Comparison of ENCODE assay signal across 8 cellular contexts in the genomic region with DNA sequence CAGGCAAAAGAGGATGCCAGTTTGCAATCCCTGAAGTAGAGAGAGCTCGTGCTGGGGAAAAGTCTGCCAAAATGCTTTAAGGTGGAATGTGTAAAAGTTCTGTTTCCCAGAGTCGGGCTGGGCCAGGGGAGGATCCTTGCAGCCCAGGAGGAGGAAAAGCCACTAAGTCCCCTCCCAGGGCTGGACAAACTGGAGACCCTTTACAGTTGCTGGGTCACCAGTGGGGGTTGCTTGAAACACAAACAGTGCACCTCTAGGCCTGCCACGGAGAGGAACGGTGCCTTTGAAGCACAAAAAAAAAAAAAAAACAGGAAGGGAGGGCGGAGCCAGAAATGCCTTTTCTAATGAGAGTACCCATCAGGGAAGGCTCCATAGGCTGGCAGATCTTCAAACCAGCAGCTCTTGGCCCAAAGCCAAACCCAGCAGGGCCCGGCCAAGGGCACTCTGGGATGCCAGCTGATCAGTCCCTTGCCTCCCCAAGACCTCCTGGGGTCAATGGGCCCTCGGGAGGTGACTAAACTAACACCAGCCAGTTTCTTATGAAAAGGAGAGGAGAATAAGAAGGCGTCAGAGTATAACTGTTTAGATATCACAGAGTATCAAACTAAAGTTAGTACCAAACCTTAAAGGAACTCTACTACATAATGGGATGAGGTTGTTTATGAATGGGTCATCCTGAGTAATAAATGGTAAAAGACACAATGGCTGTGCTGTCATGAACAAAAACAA. TPM values are rescaled to one million over a fixed set of nuclear protein-coding genes. Genes with fewer than 3 reads are reported as not detected.
DNase-seq lines count a peak whose midpoint lies in the region; ATAC-seq, FAIRE-seq and TF ChIP-seq lines count a peak whose summit lies in the region.

No MANE protein-coding gene starts in this region.

- ATAC-seq in GM18858 (IDR thresholded peaks at IDR 0.05; ENCODE audit: unreplicated experiment): no peak

- peak; percentile 88 for FAIRE-seq in islet of Langerhans (lab: Jason Lieb, UNC)

- peaks cover 4% of the 10 kb centered on the region; the same call in 1 of the 2 replicates for H3K79me2 ChIP-seq in SU-DHL-6 (ENCODE audit: insufficient read depth, low read length)

- H2AFZ ChIP-seq in SU-DHL-6 (ENCODE audit: low read depth, low read length, severe bottlenecking): peak overlapping the region; percentile 34

- no peaks in the 10 kb centered on the region for H4K20me1 ChIP-seq in SU-DHL-6 (ENCODE audit: low read depth, low read length)

- H3K4me3 ChIP-seq in NB4 (ENCODE audit: low read depth, low read length) (peak overlapping the region; percentile 73), SU-DHL-6 (ENCODE audit: insufficient read depth, low read length, poor library complexity, severe bottlenecking) (peak overlapping the region; percentile 69), skeletal muscle tissue (ENCODE audit: low read length in 3 of 3) (peak overlapping the region; percentile 72 to 90 (median 89))

- no peaks in the 10 kb centered on the region for H3K9me3 ChIP-seq in SU-DHL-6 (ENCODE audit: insufficient read depth, low read length)
- H3K9me3 ChIP-seq in skeletal muscle tissue (ENCODE audit: control insufficient read depth in 3 of 3, low read length in 3 of 3): no peaks in the 10 kb centered on the region

- peaks cover 21% of the 10 kb centered on the region for H3F3A ChIP-seq in SU-DHL-6 (ENCODE audit: insufficient read depth)

- TF ChIP-seq POLR2A in NB4 (IDR thresholded peaks at IDR 0.05; ENCODE audit: extremely low read depth, insufficient read length): peak; percentile 40

- peaks cover 32 to 49% (median 46%) of the 10 kb centered on the region in 3 donors for H3K4me1 ChIP-seq in skeletal muscle tissue (ENCODE audit: control insufficient read depth in 3 of 3, insufficient read depth in 3 of 3, low read length in 3 of 3)

- H3K4me2 ChIP-seq in SU-DHL-6 (ENCODE audit: low read depth, low read length, poor library complexity, severe bottlenecking): peak overlapping the region; percentile 85

- no peaks in the 10 kb centered on the region for H3K27me3 ChIP-seq in SU-DHL-6 (ENCODE audit: low read length)
- no peaks in the 10 kb centered on the region for H3K27me3 ChIP-seq in skeletal muscle tissue (ENCODE audit: control insufficient read depth in 3 of 3, insufficient read depth in 3 of 3, low read length in 3 of 3)

- H3K27ac ChIP-seq in SU-DHL-6 (ENCODE audit: low read depth, low read length) (peak overlapping the region; percentile 94), caudate nucleus (ENCODE audit: low read depth, low read length) (peak overlapping the region; percentile 72), skeletal muscle tissue (ENCODE audit: low read depth, low read length) (peak overlapping the region; percentile 99)

- peak; percentile 85 for DNase-seq in activated effector memory CD4-positive, alpha-beta T cell treated with anti-CD3 and anti-CD28 coated beads, Interleukin-2, amount 50 U/mL, for 16 hours
- no peak for DNase-seq in activated effector memory CD4-positive, alpha-beta T cell treated with Interleukin-2 at 50 U/mL for 16 hours
- peak; percentile 97 for DNase-seq in NB4 (ENCODE audit: low read depth)
- peak in 51 of 61 donors; percentile 13 to 76 (median 46) for DNase-seq in caudate nucleus (lab: John Stamatoyannopoulos, UW)

- no peaks in the 10 kb centered on the region for H3K36me3 ChIP-seq in SU-DHL-6 (ENCODE audit: low read length)
- H3K36me3 ChIP-seq in skeletal muscle tissue (ENCODE audit: control insufficient read depth in 3 of 3, insufficient read depth in 3 of 3, low read length in 3 of 3): no peaks in the 10 kb centered on the region

- H3K9ac ChIP-seq in SU-DHL-6 (ENCODE audit: low read length): peak overlapping the region; percentile 81
- peak overlapping the region; percentile 84 to 97 (median 84) for H3K9ac ChIP-seq in skeletal muscle tissue (ENCODE audit: low read depth in 1 of 3, low read length in 3 of 3)

- H3K9me2 ChIP-seq in SU-DHL-6 (replicated peaks; ENCODE audit: insufficient read depth, low read length): no peaks in the 10 kb centered on the region

- TF ChIP-seq CTCF in NB4 (IDR thresholded peaks at IDR 0.05; ENCODE audit: low read depth, low read length) (no peak), SU-DHL-6 (IDR thresholded peaks at IDR 0.05; ENCODE audit: insufficient read depth, low read length, poor library complexity, severe bottlenecking) (no peak)

RNA-seq across cellular contexts. Expression of a gene that starts 23.7 kb away (rescaled TPM):
- total RNA-seq in skeletal muscle tissue: 113 TPM
